In the genomic region with DNA sequence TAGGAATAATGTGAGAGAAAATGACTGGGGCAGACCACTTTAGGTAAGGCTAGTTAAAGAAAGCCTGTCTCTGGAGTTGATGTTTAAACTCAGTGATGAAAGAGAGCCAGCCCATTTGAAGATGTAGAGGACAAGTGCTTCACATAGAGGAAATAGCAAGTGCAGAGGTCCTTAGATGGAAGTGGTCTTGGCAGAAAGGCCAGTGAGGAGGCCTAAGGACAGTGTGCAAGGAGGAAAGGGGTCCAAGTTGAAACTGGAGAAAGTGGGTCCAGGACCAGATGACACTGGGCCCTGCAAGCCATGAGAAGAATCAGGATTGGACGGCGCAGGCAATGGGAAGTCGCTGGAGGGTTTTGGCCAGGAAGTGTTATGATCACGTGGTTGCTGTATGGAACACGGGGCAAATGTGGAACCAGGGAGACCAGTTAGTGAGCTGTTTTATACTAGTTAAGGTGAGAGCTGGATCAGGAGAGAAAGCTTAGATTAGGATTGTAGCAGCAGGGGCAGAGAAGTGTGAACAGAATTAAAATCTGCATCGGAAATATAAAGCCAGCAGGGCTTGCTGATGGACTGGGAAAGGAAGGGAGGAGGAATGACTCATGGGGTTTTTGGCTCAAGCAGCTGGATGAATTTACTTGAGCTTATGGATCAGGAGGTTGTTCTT, we compare ENCODE assay signal across 9 cellular contexts. TPM values are rescaled to one million over a fixed set of nuclear protein-coding genes. Genes with fewer than 3 reads are reported as not detected.
DNase-seq lines count a peak whose midpoint lies in the region; ATAC-seq, FAIRE-seq and TF ChIP-seq lines count a peak whose summit lies in the region.
"Had no signal": no experiment of that assay in that cellular context is flagged by ENCODE, and none has a peak within 500 bp of the region (broad histone marks: within the 10 kb centered on the region; RNA-seq: fewer than 3 reads in every experiment).

No MANE protein-coding gene starts in this region.

- no peaks in the 10 kb centered on the region for H3K9me3 Mint-ChIP-seq in natural killer cell treated with Interleukin-12 subunit alpha and Interleukin-12 subunit beta and Interleukin-15 and Interleukin-18, amount 100 ng/mL, for 72 hours

- CTCF ChIA-PET in H1 (lab: Charles Lee; ENCODE audit: partially characterized antibody), result interaction anchor here (0.6 to 9.3 kb wide), 11 partner anchors 10 to 1590 kb away, joined by 3 to 115 read pairs (median 3); no protein-coding TSS in a partner anchor

- no peak overlapping the region for H2BK120ac ChIP-seq in H1 (replicated peaks; ENCODE audit: low read depth, low read length)

- no peaks in the 10 kb centered on the region for H3K27me3 Mint-ChIP-seq in natural killer cell treated with Interleukin-12 subunit alpha and Interleukin-12 subunit beta and Interleukin-15 and Interleukin-18, amount 100 ng/mL, for 72 hours

- H3K27me3 ChIP-seq in RWPE2 (ENCODE audit: insufficient read depth, poor library complexity, severe bottlenecking), result no peaks in the 10 kb centered on the region
- no peaks in the 10 kb centered on the region for H3K27me3 ChIP-seq in H1 (replicated peaks in 1 of 4; ENCODE audit: control insufficient read depth in 3 of 4, extremely low read depth in 1 of 4, insufficient read depth in 3 of 4, low read length in 3 of 4)

- H4K20me1 ChIP-seq in H1 (replicated peaks in 1 of 2; ENCODE audit: control insufficient read depth in 1 of 2, insufficient read depth in 2 of 2, low read length in 2 of 2), result no peaks in the 10 kb centered on the region

- WGBS in H1 (ENCODE audit: extremely low coverage in 1 of 2, insufficient coverage in 1 of 2, insufficient read length in 1 of 2, insufficient replicate concordance in 2 of 2, low coverage in 1 of 2, low lambda C conversion rate in 2 of 2, missing lambda C conversion rate in 1 of 2), 2 experiments, result 80% methylated on average over 6 of the region's 6 CpGs; no CpG with 5 or more reads in 1 of the 2 experiments

- no peak overlapping the region for H3K14ac ChIP-seq in H1 (ENCODE audit: insufficient read length)

- H2BK20ac ChIP-seq in H1 (ENCODE audit: low read length), result no peak overlapping the region

- no peak overlapping the region for H2AK5ac ChIP-seq in H1 (ENCODE audit: low read depth, low read length)

- H4K5ac ChIP-seq in H1 (ENCODE audit: insufficient read length, low read depth, low read length), result no peak overlapping the region

- peak overlapping the region; percentile 35 for H3K4me3 Mint-ChIP-seq in natural killer cell treated with Interleukin-12 subunit alpha and Interleukin-12 subunit beta and Interleukin-15 and Interleukin-18, amount 100 ng/mL, for 72 hours

- no peak overlapping the region for H3K4me2 ChIP-seq in H1 (ENCODE audit: insufficient read depth in 1 of 2, low read depth in 2 of 2, low read length in 2 of 2)

- no peak overlapping the region for H3K4me3 ChIP-seq in RWPE2 (ENCODE audit: severe bottlenecking)
- H3K4me3 ChIP-seq in H1 (ENCODE audit: extremely low read depth in 1 of 4, insufficient read depth in 2 of 4, low read depth in 3 of 4, low read length in 4 of 4), result no peak overlapping the region

- H3K56ac ChIP-seq in H1 (replicated peaks; ENCODE audit: insufficient read length, low read depth, low read length), result no peak overlapping the region

- H3K4me1 ChIP-seq in RWPE2 (ENCODE audit: insufficient read depth, poor library complexity, severe bottlenecking) (peaks cover 17% of the 10 kb centered on the region), H1 (replicated peaks in 1 of 4; ENCODE audit: control insufficient read depth in 3 of 4, insufficient read depth in 4 of 4, low read length in 3 of 4) (peaks cover 4 to 25% (median 15%) of the 10 kb centered on the region in 4 experiments; a peak in 6 of 7 replicates)

- no peak overlapping the region for H4K8ac ChIP-seq in H1 (ENCODE audit: extremely low read depth, insufficient read depth, low read length)

- no peak overlapping the region; the same call in 1 of the 2 replicates for H2BK15ac ChIP-seq in H1 (ENCODE audit: low read length)

- no peaks in the 10 kb centered on the region for H3K9me3 ChIP-seq in RWPE2 (ENCODE audit: severe bottlenecking)
- no peaks in the 10 kb centered on the region for H3K9me3 ChIP-seq in H1 (ENCODE audit: insufficient read depth in 2 of 2, low read depth in 1 of 2, low read length in 1 of 2)

- no peak overlapping the region for H3K23ac ChIP-seq in H1 (ENCODE audit: insufficient read length)

- peaks cover 7% of the 10 kb centered on the region for H3K36me3 Mint-ChIP-seq in natural killer cell treated with Interleukin-12 subunit alpha and Interleukin-12 subunit beta and Interleukin-15 and Interleukin-18, amount 100 ng/mL, for 72 hours

- TF ChIP-seq POLR2A in GM12891 (IDR thresholded peaks at IDR 0.05; ENCODE audit: low read depth, low read length) (no peak), H1 (IDR thresholded peaks at IDR 0.05; ENCODE audit: control extremely low read depth in 1 of 2, low read depth in 2 of 2, low read length in 2 of 2) (no peak)

- no peaks in the 10 kb centered on the region for H3K23me2 ChIP-seq in H1 (ENCODE audit: low read depth, low read length)

- DNase-seq in A172 (ENCODE audit: low spot score), result peak; percentile 73
- DNase-seq in GM12891 (ENCODE audit: insufficient read length, low spot score), result no peak
- DNase-seq in RWPE2 (ENCODE audit: low spot score), result no peak
- DNase-seq in H1 (ENCODE audit: low read depth in 1 of 2, low spot score in 2 of 2), result no peak
- no peak for DNase-seq in natural killer cell treated with Interleukin-12 subunit alpha and Interleukin-12 subunit beta and Interleukin-15 and Interleukin-18, amount 100 ng/mL, for 72 hours (ENCODE audit: low spot score)
- no peak for DNase-seq in NAMALWA (ENCODE audit: low spot score)

- H3K27ac ChIP-seq in RWPE2 (ENCODE audit: poor library complexity, severe bottlenecking), result peak overlapping the region; percentile 54
- no peak overlapping the region for H3K27ac ChIP-seq in H1 (ENCODE audit: low read depth, low read length)

- TF ChIP-seq CTCF in RWPE2 (IDR thresholded peaks at IDR 0.05; ENCODE audit: poor library complexity, severe bottlenecking), result peak; percentile 37
- no peak for TF ChIP-seq CTCF in H1 (IDR thresholded peaks at IDR 0.05; ENCODE audit: control extremely low read depth in 1 of 3, insufficient read depth in 1 of 3, low read depth in 1 of 3, low read length in 3 of 3)

- no peak overlapping the region for H2AFZ ChIP-seq in H1 (ENCODE audit: low read length)

- peak overlapping the region; percentile 53 to 69 for H3K27ac Mint-ChIP-seq in natural killer cell treated with Interleukin-12 subunit alpha and Interleukin-12 subunit beta and Interleukin-15 and Interleukin-18, amount 100 ng/mL, for 72 hours

- H3K79me1 ChIP-seq in H1 (ENCODE audit: low read depth, low read length), result no peaks in the 10 kb centered on the region

- ATAC-seq in RWPE2 (ENCODE audit: low read depth), result peak; percentile 74
- ATAC-seq in natural killer cell treated with Interleukin-12 subunit alpha and Interleukin-12 subunit beta and Interleukin-15 and Interleukin-18, amount 100 ng/mL, for 72 hours, result peak in 1 of 2 donors; percentile 60
- ATAC-seq in HG03135 (IDR thresholded peaks at IDR 0.05; ENCODE audit: unreplicated experiment), result no peak
- ATAC-seq in HG02610 (IDR thresholded peaks at IDR 0.05; ENCODE audit: unreplicated experiment), result no peak

- no peak overlapping the region for H3K9ac ChIP-seq in H1 (replicated peaks in 1 of 4; ENCODE audit: extremely low read depth in 1 of 4, low read depth in 3 of 4, low read length in 3 of 4)

- 0 out of 2 replicates have a peak overlapping the region, but pooled peaks have one; percentile 12 for H2BK12ac ChIP-seq in H1 (ENCODE audit: low read depth, low read length)

- FAIRE-seq in GM12891 (lab: Jason Lieb, UNC), result peak; percentile 83
- peak; percentile 13 for FAIRE-seq in H1 (lab: Jason Lieb, UNC)

- POLR2A ChIA-PET in H1 (lab: Charles Lee; ENCODE audit: partially characterized antibody), result interaction anchor here (0.9 kb wide), 1 partner anchor 18 kb away, joined by 3 read pairs; no protein-coding TSS in a partner anchor

- no peak for TF ChIP-seq EP300 in H1 (IDR thresholded peaks at IDR 0.05; ENCODE audit: borderline replicate concordance in 1 of 2, low read depth in 2 of 2, low read length in 2 of 2)

- H2BK5ac ChIP-seq in H1 (ENCODE audit: low read depth, low read length), result no peak overlapping the region

- H3K79me2 ChIP-seq in H1 (ENCODE audit: control insufficient read depth in 1 of 2, insufficient read depth in 2 of 2, low read length in 2 of 2), result 0 out of 4 replicates have a peak, but pooled peaks cover 0 to 2% of the 10 kb centered on the region in 2 experiments

- H3K4me1 Mint-ChIP-seq in natural killer cell treated with Interleukin-12 subunit alpha and Interleukin-12 subunit beta and Interleukin-15 and Interleukin-18, amount 100 ng/mL, for 72 hours (ENCODE audit: low read depth in 2 of 2), result peaks cover 27 to 41% of the 10 kb centered on the region in 2 donors

- H3K36me3 ChIP-seq in RWPE2 (ENCODE audit: low read depth) (peaks cover 18% of the 10 kb centered on the region), H1 (ENCODE audit: control insufficient read depth in 2 of 4, insufficient read depth in 4 of 4, low read length in 3 of 4) (no peaks in the 10 kb centered on the region)

- no peak for TF ChIP-seq RAD21 in H1 (IDR thresholded peaks at IDR 0.05 in 1 of 2, conservative IDR thresholded peaks at IDR 0.05 in 1 of 2; ENCODE audit: low read depth in 2 of 2, low read length in 2 of 2)

- H3K4ac ChIP-seq in H1 (replicated peaks; ENCODE audit: insufficient read length, low read depth, low read length), result no peak overlapping the region

- H4K91ac ChIP-seq in H1 (replicated peaks; ENCODE audit: insufficient read length, low read length), result no peak overlapping the region

- H3K18ac ChIP-seq in H1 (ENCODE audit: extremely low read depth, low read length), result no peak overlapping the region

TF ChIP-seq in GM12891, 5 proteins besides CTCF, POLR2A, EP300 and RAD21 (continues in another document):
- TF ChIP-seq PAX5 (IDR thresholded peaks at IDR 0.05; ENCODE audit: insufficient read depth, low read length, severe bottlenecking), result no peak
- TF ChIP-seq POU2F2 (IDR thresholded peaks at IDR 0.05; ENCODE audit: low read depth, low read length), result no peak

TF ChIP-seq in H1, 55 proteins besides CTCF, POLR2A, EP300 and RAD21 (continues in another document):
- no peak for TF ChIP-seq EZH2 (IDR thresholded peaks at IDR 0.05; ENCODE audit: low read depth, low read length, severe bottlenecking)
- TF ChIP-seq JUND (IDR thresholded peaks at IDR 0.05; ENCODE audit: low read length), result no peak

RNA-seq across cellular contexts. Expression of gene SCAANT1, which starts 48.0 kb away (rescaled TPM):
- not detected in 2 replicates for total RNA-seq in A172 (2014; rRNA removed; shearing (Covaris generic))
- polyA plus RNA-seq in GM12891 (2012; ENCODE audit: low read depth, missing spikeins), result not detected
- not detected in 2 replicates for total RNA-seq in H1 (2021; fragmentation: NEBNext Ultra II Directional; extraction: Animal tissue kit (Norgen Biotek cat#: 25700))
- not detected in 2 replicates for polyA plus RNA-seq in H1 (2011; rRNA removed)
- polyA plus RNA-seq in H1 (2011; cell fraction: cytosol; rRNA removed), result not detected
- not detected for polyA plus RNA-seq in H1 (2011; cell fraction: nucleus; rRNA removed)
- 2.2 to 4.2 TPM in 2 of 4 replicates, not detected in the others for polyA plus RNA-seq in H1 (2012, experiment 1 of 2)
- not detected for polyA plus RNA-seq in H1 (2012, experiment 2 of 2)
- polyA plus RNA-seq in H1 (2013, experiment 1 of 2), result not detected
- not detected for polyA plus RNA-seq in H1 (2013, experiment 2 of 2)
- polyA minus RNA-seq in H1 (2011; rRNA and poly(A)+ RNA removed), result not detected in 2 replicates
- not detected for polyA minus RNA-seq in H1 (2011; cell fraction: cytosol; rRNA and poly(A)+ RNA removed)
- polyA minus RNA-seq in H1 (2011; cell fraction: nucleus; rRNA and poly(A)+ RNA removed), result 7.7 TPM
- total RNA-seq in natural killer cell treated with Interleukin-12 subunit alpha and Interleukin-12 subunit beta and Interleukin-15 and Interleukin-18, amount 100 ng/mL, for 72 hours, result 1 to 10 TPM in 1 of 2 donors, not detected in 1; 2.6 TPM
- polyA plus RNA-seq: adipose tissue had no signal
